In the genomic region with DNA sequence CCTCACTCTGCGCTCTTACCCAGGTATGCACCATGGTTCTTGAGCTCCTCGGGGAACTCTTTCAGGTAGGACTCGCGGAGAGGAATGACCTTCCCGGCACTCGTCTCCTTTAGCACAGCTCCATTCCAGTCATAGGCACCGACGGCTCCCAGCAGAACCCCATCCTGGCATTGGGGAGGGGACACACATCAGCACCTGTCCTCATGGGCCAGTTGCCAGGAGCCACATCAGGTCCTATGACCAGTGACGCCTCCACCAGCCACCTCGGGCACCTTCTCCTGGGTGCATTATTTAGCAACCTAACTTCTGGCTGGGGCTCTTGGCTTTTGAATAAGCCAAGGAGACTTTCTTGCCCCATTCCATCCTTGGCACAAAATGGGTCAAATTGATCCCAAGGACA, we compare ENCODE assay signal across 27 cellular contexts.
"Had no signal": no experiment of that assay in that cellular context is flagged by ENCODE, and none has a peak within 500 bp of the region (broad histone marks: within the 10 kb centered on the region; RNA-seq: fewer than 3 reads in every experiment).

No MANE protein-coding gene starts in this region.

- H3K9me3 Mint-ChIP-seq: endodermal cell; natural killer cell treated with Interleukin-12 subunit alpha and Interleukin-12 subunit beta and Interleukin-15 and Interleukin-18, amount 100 ng/mL, for 72 hours; neural progenitor cell; stimulated activated memory B cell treated with anti-CD40 and anti-IgM and Interleukin-4, amounts not matched to agents 10 μg/mL and 1 μg/mL and 100 μg/mL, for 72 hours; stimulated activated naive CD8-positive, alpha-beta T cell treated with anti-CD3 and anti-CD28 coated beads, Interleukin-15, Interleukin-2, amounts not matched to agents 100 ng/mL and 50 ng/mL, for 24 hours had no signal

- H3K27me3 Mint-ChIP-seq: stimulated activated naive CD8-positive, alpha-beta T cell treated with anti-CD3 and anti-CD28 coated beads, Interleukin-15, Interleukin-2, amounts not matched to agents 100 ng/mL and 50 ng/mL, for 24 hours had no signal

- H3K4me3 ChIP-seq: colonic mucosa, hepatocyte, lung, neural progenitor cell, pancreas, right lobe of liver, spleen, testis had no signal

- H3K4me1 Mint-ChIP-seq: endodermal cell had no signal

- H3K27ac Mint-ChIP-seq: endodermal cell; natural killer cell treated with Interleukin-12 subunit alpha and Interleukin-12 subunit beta and Interleukin-15 and Interleukin-18, amount 100 ng/mL, for 72 hours; neural progenitor cell; progenitor cell of endocrine pancreas; stimulated activated memory B cell treated with anti-CD40 and anti-IgM and Interleukin-4, amounts not matched to agents 10 μg/mL and 1 μg/mL and 100 μg/mL, for 72 hours; stimulated activated naive CD8-positive, alpha-beta T cell treated with anti-CD3 and anti-CD28 coated beads, Interleukin-15, Interleukin-2, amounts not matched to agents 100 ng/mL and 50 ng/mL, for 24 hours had no signal

- H3K36me3 ChIP-seq: colonic mucosa, neural progenitor cell, pancreas, right lobe of liver, spleen had no signal

- ATAC-seq: foreskin keratinocyte; left colon; left ventricle myocardium superior; natural killer cell treated with Interleukin-12 subunit alpha and Interleukin-12 subunit beta and Interleukin-15 and Interleukin-18, amount 100 ng/mL, for 72 hours; pancreas; right lobe of liver; stimulated activated memory B cell treated with anti-CD40 and anti-IgM and Interleukin-4, amounts not matched to agents 10 μg/mL and 1 μg/mL and 100 μg/mL, for 72 hours had no signal

- H3K36me3 Mint-ChIP-seq: natural killer cell treated with Interleukin-12 subunit alpha and Interleukin-12 subunit beta and Interleukin-15 and Interleukin-18, amount 100 ng/mL, for 72 hours; neural progenitor cell; stimulated activated memory B cell treated with anti-CD40 and anti-IgM and Interleukin-4, amounts not matched to agents 10 μg/mL and 1 μg/mL and 100 μg/mL, for 72 hours had no signal

- H3K4me1 ChIP-seq: colonic mucosa, right lobe of liver had no signal

- H3K27me3 ChIP-seq: colonic mucosa, hepatocyte, neural progenitor cell, pancreas, right lobe of liver, spleen, testis had no signal

- H3K27ac ChIP-seq: colonic mucosa, foreskin keratinocyte, hepatocyte, neural progenitor cell, pancreas, right lobe of liver, spleen had no signal

- H3K9me3 ChIP-seq: colonic mucosa, pancreas, right lobe of liver, spleen, testis had no signal

- H3K4me3 Mint-ChIP-seq: endodermal cell; natural killer cell treated with Interleukin-12 subunit alpha and Interleukin-12 subunit beta and Interleukin-15 and Interleukin-18, amount 100 ng/mL, for 72 hours; neural progenitor cell; stimulated activated memory B cell treated with anti-CD40 and anti-IgM and Interleukin-4, amounts not matched to agents 10 μg/mL and 1 μg/mL and 100 μg/mL, for 72 hours; stimulated activated naive CD8-positive, alpha-beta T cell treated with anti-CD3 and anti-CD28 coated beads, Interleukin-15, Interleukin-2, amounts not matched to agents 100 ng/mL and 50 ng/mL, for 24 hours had no signal

- DNase-seq: colonic mucosa; effector CD4-positive, alpha-beta T cell; endodermal cell; erythroblast; foreskin keratinocyte; head of caudate nucleus; left colon; left ventricle myocardium superior; mesenchymal stem cell; midbrain; nucleus accumbens; pancreas; retina; right lobe of liver; stimulated activated CD4-positive, alpha-beta T cell treated with anti-CD3 and anti-CD28 coated beads, Interleukin-15, amount 100 ng/mL, for 24 hours; stimulated activated CD4-positive, alpha-beta T cell treated with anti-CD3 and anti-CD28 coated beads, Interleukin-1b, Interleukin-23, amount 100 ng/mL, for 48 hours; stimulated activated CD4-positive, alpha-beta T cell treated with anti-CD3 and anti-CD28 coated beads, Interleukin-4, amount 100 ng/mL, for 24 hours; testis; trophoblast cell had no signal
